16 cellular contexts compared by ENCODE assay signal in the genomic region with DNA sequence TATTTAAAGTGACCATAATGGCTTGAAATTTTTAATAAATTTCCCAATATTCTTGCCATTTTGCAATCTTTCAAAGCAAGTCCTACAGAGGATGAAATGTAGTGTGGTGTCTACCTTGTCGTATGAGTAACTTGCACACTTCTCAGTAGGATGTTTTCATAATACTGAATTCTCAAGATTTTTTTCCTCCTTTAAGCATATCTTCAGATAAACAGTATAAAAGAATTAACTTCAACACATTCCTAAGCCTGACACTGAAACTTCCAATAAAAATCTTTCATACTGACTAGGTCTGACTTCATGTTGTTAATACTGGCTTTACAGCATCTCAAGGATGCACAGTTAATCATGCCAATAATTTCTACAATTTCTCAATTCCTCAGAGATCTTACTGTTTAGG.
DNase-seq lines count a peak whose midpoint lies in the region; ATAC-seq and TF ChIP-seq lines count a peak whose summit lies in the region.
"Had no signal": no experiment of that assay in that cellular context is flagged by ENCODE, and none has a peak within 500 bp of the region (broad histone marks: within the 10 kb centered on the region; RNA-seq: fewer than 3 reads in every experiment).

No MANE protein-coding gene starts in this region.

- no peak overlapping the region for H3K4me3 ChIP-seq in AG09309 (ENCODE audit: control insufficient read depth, low read depth, low read length)
- no peak overlapping the region for H3K4me3 ChIP-seq in osteoblast (ENCODE audit: insufficient read depth, low read length)
- H3K4me3 ChIP-seq in lower leg skin (ENCODE audit: low read depth, poor library complexity, severe bottlenecking), result no peak overlapping the region
- H3K4me3 ChIP-seq: MG63 had no signal

- TF ChIP-seq CTCF in AG09309 (IDR thresholded peaks at IDR 0.05; ENCODE audit: control insufficient read depth, insufficient read depth, low read depth, low read length, missing control alignments) (no peak), HFFc6 (IDR thresholded peaks at IDR 0.05) (no peak), chondrocyte (IDR thresholded peaks at IDR 0.05) (no peak), osteoblast (IDR thresholded peaks at IDR 0.05; ENCODE audit: extremely low read depth, low read depth, low read length) (no peak), lower leg skin (IDR thresholded peaks at IDR 0.05) (no peak)

- H3K4me1 ChIP-seq in osteoblast (ENCODE audit: insufficient read depth, low read length), result peaks cover 16% of the 10 kb centered on the region

- intact Hi-C loops in lower leg skin (cut with DNase I; ENCODE audit: low total_unique reads), result no loop called here

- no peaks in the 10 kb centered on the region for H3K79me2 ChIP-seq in osteoblast (ENCODE audit: insufficient read depth, low read length)

- no peaks in the 10 kb centered on the region for H3K27me3 Mint-ChIP-seq in HFFc6 (ENCODE audit: insufficient read depth)
- H3K27me3 Mint-ChIP-seq in chondrocyte (ENCODE audit: low read depth), result no peaks in the 10 kb centered on the region
- H3K27me3 Mint-ChIP-seq: IgD-negative memory B cell had no signal

- no peaks in the 10 kb centered on the region for H3K27me3 ChIP-seq in osteoblast (ENCODE audit: insufficient read depth, low read length)
- H3K27me3 ChIP-seq: MG63 had no signal

- DNase-seq in AG09309 (ENCODE audit: low read depth) (peak; percentile 5), HFFc6 (no peak), chondrocyte (ENCODE audit: low spot score) (no peak), osteoblast (ENCODE audit: insufficient read length, low spot score, missing footprints) (no peak), lower leg skin (ENCODE audit: low spot score in 2 of 2) (no peak), OCI-M1 (lab: John Stamatoyannopoulos, UW) (no peak), NCI-H1417 (lab: John Stamatoyannopoulos, UW) (no peak)
- DNase-seq: 8988T; CD8-positive, alpha-beta T cell; DMS53; Kasumi-1; NCI-H1092 treated with DMSO at 0.1 percent for 48 hours; NCI-H2081 treated with DMSO at 0.1 percent for 48 hours had no signal

- H3K4me2 ChIP-seq in osteoblast (ENCODE audit: insufficient read depth, low read length), result peak overlapping the region; percentile 5

- H3K9me3 ChIP-seq in osteoblast (ENCODE audit: low read depth, low read length), result no peaks in the 10 kb centered on the region
- H3K9me3 ChIP-seq: MG63 had no signal

- H3K4me3 Mint-ChIP-seq in HFFc6, result no peak overlapping the region
- no peak overlapping the region for H3K4me3 Mint-ChIP-seq in chondrocyte (ENCODE audit: unreplicated experiment)
- H3K4me3 Mint-ChIP-seq: CD8-positive, alpha-beta T cell; IgD-negative memory B cell had no signal

- no peak overlapping the region for H3K27ac ChIP-seq in osteoblast (ENCODE audit: low read depth, low read length)

- H3K36me3 ChIP-seq in osteoblast (ENCODE audit: insufficient read depth, low read length), result peaks cover 15% of the 10 kb centered on the region

- H4K20me1 ChIP-seq in osteoblast (ENCODE audit: insufficient read depth, low read length), result no peaks in the 10 kb centered on the region

- no peak for TF ChIP-seq POLR2A in lower leg skin (IDR thresholded peaks at IDR 0.05)

- peak overlapping the region; percentile 18 for H3K27ac Mint-ChIP-seq in HFFc6
- H3K27ac Mint-ChIP-seq in chondrocyte (ENCODE audit: unreplicated experiment), result peak overlapping the region; percentile 94
- H3K27ac Mint-ChIP-seq: CD8-positive, alpha-beta T cell; IgD-negative memory B cell had no signal

- H3K9me3 Mint-ChIP-seq in HFFc6 (no peaks in the 10 kb centered on the region), chondrocyte (ENCODE audit: low read depth) (no peaks in the 10 kb centered on the region)
- H3K9me3 Mint-ChIP-seq: CD8-positive, alpha-beta T cell had no signal

- WGBS in lower leg skin, 2 donors, result 93 to 96% methylated on average over 1 of the region's 1 CpG

- H2AFZ ChIP-seq in osteoblast (ENCODE audit: low read length), result no peak overlapping the region

- H3K4me1 Mint-ChIP-seq in HFFc6 (ENCODE audit: low read depth) (peaks cover 26% of the 10 kb centered on the region), chondrocyte (ENCODE audit: low read depth) (peaks cover 32% of the 10 kb centered on the region)
- H3K4me1 Mint-ChIP-seq: IgD-negative memory B cell had no signal

- no peak for ATAC-seq in GM18861 (IDR thresholded peaks at IDR 0.05; ENCODE audit: unreplicated experiment)
- ATAC-seq: CD8-positive, alpha-beta T cell had no signal

- H3K36me3 Mint-ChIP-seq in HFFc6 (ENCODE audit: low read depth), result peaks cover 45% of the 10 kb centered on the region
- peaks cover 18% of the 10 kb centered on the region for H3K36me3 Mint-ChIP-seq in chondrocyte (ENCODE audit: low read depth)
